Comparison of ENCODE assay signal across 19 cellular contexts in the genomic region with DNA sequence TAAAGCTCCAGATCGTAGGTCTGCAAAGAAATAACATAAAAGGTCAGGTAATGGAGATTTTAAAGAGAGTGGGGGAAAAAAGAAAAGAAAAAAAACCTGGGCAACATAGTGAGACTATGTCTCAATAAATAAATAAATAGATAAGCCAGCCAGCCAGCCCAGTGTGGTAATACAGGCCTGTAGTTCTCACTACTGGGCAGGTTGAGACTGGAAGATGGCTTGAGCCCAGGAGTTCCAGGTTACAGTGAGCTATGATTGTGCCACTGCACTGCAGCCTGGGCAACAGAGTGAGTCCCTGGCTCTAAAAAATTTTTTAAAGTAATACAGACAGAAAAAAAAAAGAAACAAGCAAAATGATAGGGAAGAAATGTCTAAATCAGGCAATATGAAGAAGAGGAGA. TPM values are rescaled to one million over a fixed set of nuclear protein-coding genes. Genes with fewer than 3 reads are reported as not detected.
DNase-seq lines count a peak whose midpoint lies in the region; ATAC-seq and TF ChIP-seq lines count a peak whose summit lies in the region.
"Had no signal": no experiment of that assay in that cellular context is flagged by ENCODE, and none has a peak within 500 bp of the region (broad histone marks: within the 10 kb centered on the region; RNA-seq: fewer than 3 reads in every experiment).

No MANE protein-coding gene starts in this region.

- H3K27ac ChIP-seq in CD4-positive, alpha-beta memory T cell (ENCODE audit: low read depth, low read length): no peak overlapping the region
- H3K27ac ChIP-seq: A549 had no signal

- peaks cover 25% of the 10 kb centered on the region for H3K36me3 ChIP-seq in CD4-positive, alpha-beta memory T cell (ENCODE audit: insufficient read depth, low read length)

- H3K4me1 ChIP-seq in CD4-positive, alpha-beta memory T cell (ENCODE audit: insufficient read depth, low read length): no peaks in the 10 kb centered on the region
- H3K4me1 ChIP-seq: A549 had no signal

- no peaks in the 10 kb centered on the region for H3K27me3 Mint-ChIP-seq in activated naive CD4-positive, alpha-beta T cell treated with anti-CD3 and anti-CD28 coated beads, Interleukin-2, amount 10 ng/mL, durations not matched to agents 7 days and 5 days
- no peaks in the 10 kb centered on the region for H3K27me3 Mint-ChIP-seq in activated T-helper 17 cell treated with anti-CD3 and anti-CD28 coated beads, Interleukin-2, amount 50 U/mL, for 72 hours
- no peaks in the 10 kb centered on the region for H3K27me3 Mint-ChIP-seq in nephron progenitor cell (ENCODE audit: low read depth, poor library complexity)
- no peaks in the 10 kb centered on the region for H3K27me3 Mint-ChIP-seq in CD4-positive, alpha-beta memory T cell

- H3K4me3 Mint-ChIP-seq in activated naive CD4-positive, alpha-beta T cell treated with anti-CD3 and anti-CD28 coated beads, Interleukin-2, amount 10 ng/mL, durations not matched to agents 7 days and 5 days: no peak overlapping the region
- H3K4me3 Mint-ChIP-seq in activated T-helper 17 cell treated with anti-CD3 and anti-CD28 coated beads, Interleukin-2, amount 50 U/mL, for 72 hours: no peak overlapping the region
- H3K4me3 Mint-ChIP-seq in nephron progenitor cell: no peak overlapping the region
- H3K4me3 Mint-ChIP-seq in CD4-positive, alpha-beta memory T cell: peak overlapping the region in 1 of 8 donors; percentile 2
- H3K4me3 Mint-ChIP-seq: HFFc6 had no signal

- H3K9me3 Mint-ChIP-seq in activated naive CD4-positive, alpha-beta T cell treated with anti-CD3 and anti-CD28 coated beads, Interleukin-2, amount 10 ng/mL, durations not matched to agents 7 days and 5 days: no peaks in the 10 kb centered on the region
- H3K9me3 Mint-ChIP-seq in activated T-helper 17 cell treated with anti-CD3 and anti-CD28 coated beads, Interleukin-2, amount 50 U/mL, for 72 hours: no peaks in the 10 kb centered on the region
- H3K9me3 Mint-ChIP-seq in nephron progenitor cell: no peaks in the 10 kb centered on the region
- H3K9me3 Mint-ChIP-seq in CD4-positive, alpha-beta memory T cell: no peaks in the 10 kb centered on the region
- H3K9me3 Mint-ChIP-seq: HFFc6 had no signal

- ATAC-seq in activated T-helper 17 cell treated with anti-CD3 and anti-CD28 coated beads, Interleukin-2, amount 50 U/mL, for 72 hours (replicated peaks): no peak
- no peak for ATAC-seq in HG03135 (IDR thresholded peaks at IDR 0.05; ENCODE audit: unreplicated experiment)
- ATAC-seq: A549 had no signal

- no peak for DNase-seq in activated naive CD4-positive, alpha-beta T cell treated with anti-CD3 and anti-CD28 coated beads, Interleukin-2, amount 10 ng/mL, durations not matched to agents 7 days and 5 days
- no peak for DNase-seq in activated naive CD4-positive, alpha-beta T cell treated with Interleukin-2 at 50 U/mL for 16 hours
- DNase-seq in epithelial cell of esophagus (ENCODE audit: low read depth): peak; percentile 94
- no peak for DNase-seq in nephron progenitor cell
- no peak for DNase-seq in GM13976 (ENCODE audit: low spot score)
- no peak for DNase-seq in CD4-positive, alpha-beta memory T cell
- DNase-seq: C1 segment of cervical spinal cord, DMS 273 treated with DMSO at 0.1 percent for 48 hours, GF-D8, HFFc6, KG1, NCI-H1436, NCI-H2029, NCI-H2171 treated with DMSO at 0.1 percent for 48 hours, NCI-H446 treated with DMSO at 0.1 percent for 48 hours, RPMI8226 had no signal

- H3K9me3 ChIP-seq in CD4-positive, alpha-beta memory T cell (ENCODE audit: control insufficient read depth in 1 of 2, low read length in 2 of 2): no peaks in the 10 kb centered on the region
- H3K9me3 ChIP-seq: A549 had no signal

- in situ Hi-C loops in GM13976 (cut with MboI; ENCODE audit: low sequenced_read_pairs, unreplicated experiment): no loop called here

- CTCF ChIA-PET in activated naive CD4-positive, alpha-beta T cell treated with anti-CD3 and anti-CD28 coated beads, Interleukin-2, amount 10 ng/mL, durations not matched to agents 7 days and 5 days (lab: Charles Lee): interaction anchor here (1.2 kb wide), 1 partner anchor 619 kb away, joined by 3 read pairs; no protein-coding TSS in a partner anchor
- CTCF ChIA-PET in CD4-positive, alpha-beta memory T cell (lab: Charles Lee; ENCODE audit: partially characterized antibody): no interaction called here

- POLR2A ChIA-PET in CD4-positive, alpha-beta memory T cell (lab: Charles Lee; ENCODE audit: partially characterized antibody): no interaction called here

- H3K36me3 Mint-ChIP-seq in activated naive CD4-positive, alpha-beta T cell treated with anti-CD3 and anti-CD28 coated beads, Interleukin-2, amount 10 ng/mL, durations not matched to agents 7 days and 5 days: peaks cover 44% of the 10 kb centered on the region
- peaks cover 76% of the 10 kb centered on the region for H3K36me3 Mint-ChIP-seq in activated T-helper 17 cell treated with anti-CD3 and anti-CD28 coated beads, Interleukin-2, amount 50 U/mL, for 72 hours (ENCODE audit: low read depth)
- H3K36me3 Mint-ChIP-seq in nephron progenitor cell (ENCODE audit: low read depth): peaks cover 41% of the 10 kb centered on the region
- H3K36me3 Mint-ChIP-seq in CD4-positive, alpha-beta memory T cell: peaks cover 57 to 73% of the 10 kb centered on the region in 2 donors

- H3K4me3 ChIP-seq in epithelial cell of esophagus (ENCODE audit: low read length): no peak overlapping the region
- H3K4me3 ChIP-seq in CD4-positive, alpha-beta memory T cell (ENCODE audit: low read length in 2 of 2): no peak overlapping the region
- H3K4me3 ChIP-seq: A549 had no signal

- peak overlapping the region; percentile 72 for H3K27ac Mint-ChIP-seq in activated naive CD4-positive, alpha-beta T cell treated with anti-CD3 and anti-CD28 coated beads, Interleukin-2, amount 10 ng/mL, durations not matched to agents 7 days and 5 days
- H3K27ac Mint-ChIP-seq in activated T-helper 17 cell treated with anti-CD3 and anti-CD28 coated beads, Interleukin-2, amount 50 U/mL, for 72 hours: peak overlapping the region; percentile 33
- H3K27ac Mint-ChIP-seq in nephron progenitor cell: peak overlapping the region; percentile 40
- H3K27ac Mint-ChIP-seq in CD4-positive, alpha-beta memory T cell: peak overlapping the region in 3 of 7 donors; percentile 18 to 44 (median 21)
- H3K27ac Mint-ChIP-seq: HFFc6 had no signal

- no peaks in the 10 kb centered on the region for H3K27me3 ChIP-seq in CD4-positive, alpha-beta memory T cell (ENCODE audit: insufficient read depth, low read length)

- H3K4me1 Mint-ChIP-seq in activated naive CD4-positive, alpha-beta T cell treated with anti-CD3 and anti-CD28 coated beads, Interleukin-2, amount 10 ng/mL, durations not matched to agents 7 days and 5 days: peaks cover 6% of the 10 kb centered on the region
- peaks cover 4% of the 10 kb centered on the region for H3K4me1 Mint-ChIP-seq in activated T-helper 17 cell treated with anti-CD3 and anti-CD28 coated beads, Interleukin-2, amount 50 U/mL, for 72 hours
- no peaks in the 10 kb centered on the region for H3K4me1 Mint-ChIP-seq in nephron progenitor cell
- H3K4me1 Mint-ChIP-seq in CD4-positive, alpha-beta memory T cell: peaks cover 0 to 3% (median 1%) of the 10 kb centered on the region in 4 donors

- intact Hi-C loops in CD4-positive, alpha-beta memory T cell (cut with micrococcal nuclease): no loop called here

- no peak for TF ChIP-seq CTCF in epithelial cell of esophagus (IDR thresholded peaks at IDR 0.05; ENCODE audit: insufficient read depth, low read depth, low read length, missing control alignments)
- TF ChIP-seq CTCF in nephron progenitor cell (IDR thresholded peaks at IDR 0.05): no peak
- TF ChIP-seq CTCF in GM13976 (IDR thresholded peaks at IDR 0.05; ENCODE audit: borderline replicate concordance, control extremely low read depth, extremely low read depth, insufficient read depth, missing control alignments): no peak

RNA-seq across cellular contexts. Expression of a gene that starts 43.2 kb away (rescaled TPM):
- 1 to 10 TPM; 2.8 to 3.8 TPM for total RNA-seq in activated T-helper 17 cell treated with anti-CD3 and anti-CD28 coated beads, Interleukin-2, amount 50 U/mL, for 72 hours
- 10 to 100 TPM; 11.5 to 12.6 TPM for total RNA-seq in CD4-positive, alpha-beta memory T cell
- 1 to 10 TPM in 1 of 2 donors, under 1 TPM in 1; 0.92 to 2.5 TPM for polyA plus RNA-seq in CD4-positive, alpha-beta memory T cell
